34 cellular contexts compared by ENCODE assay signal in genomic region chr2:205094031-205094430, GRCh38.
"Had no signal": no experiment of that assay in that cellular context is flagged by ENCODE, and none has a peak within 500 bp of the region (broad histone marks: within the 10 kb centered on the region; RNA-seq: fewer than 3 reads in every experiment).

No MANE protein-coding gene starts in this region.

- H3K9me3 ChIP-seq: MG63 had no signal

- H3K4me3 ChIP-seq: MG63 had no signal

- DNase-seq: Karpas-422, Kasumi-1, MG63, MM.1S, MV-4-11, NCI-H1048, NCI-H1092, NCI-H1092 treated with DMSO at 0.1 percent for 48 hours, NCI-H1105, NCI-H1105 treated with DMSO at 0.1 percent for 48 hours, NCI-H1417, NCI-H1417 treated with DMSO at 0.1 percent for 48 hours, NCI-H1436, NCI-H1436 treated with DMSO at 0.1 percent for 48 hours, NCI-H146, NCI-H1694, NCI-H1694 treated with DMSO at 0.1 percent for 48 hours, NCI-H187, NCI-H187 treated with DMSO at 0.1 percent for 48 hours, NCI-H1930, NCI-H2029, NCI-H2029 treated with DMSO at 0.1 percent for 48 hours, NCI-H2081, NCI-H2081 treated with DMSO at 0.1 percent for 48 hours, NCI-H2107, NCI-H2171, NCI-H2171 treated with DMSO at 0.1 percent for 48 hours, NCI-H2227 treated with DMSO at 0.1 percent for 48 hours, NCI-H226, NCI-H345, NCI-H446, NCI-H446 treated with DMSO at 0.1 percent for 48 hours, NCI-H510A, NCI-H510A treated with DMSO at 0.1 percent for 48 hours had no signal

- H3K36me3 ChIP-seq: MG63 had no signal
